1 cellular context compared by ENCODE assay signal in genomic region chr2:45734952-45735351, GRCh38.
TF ChIP-seq lines count a peak whose summit lies in the region.

No MANE protein-coding gene starts in this region.

TF ChIP-seq in K562, 482 proteins besides CTCF, POLR2A, EP300 and RAD21 (continued from another document):
- no peak for TF ChIP-seq ZBTB2 (IDR thresholded peaks at IDR 0.05)
